In the genomic region with DNA sequence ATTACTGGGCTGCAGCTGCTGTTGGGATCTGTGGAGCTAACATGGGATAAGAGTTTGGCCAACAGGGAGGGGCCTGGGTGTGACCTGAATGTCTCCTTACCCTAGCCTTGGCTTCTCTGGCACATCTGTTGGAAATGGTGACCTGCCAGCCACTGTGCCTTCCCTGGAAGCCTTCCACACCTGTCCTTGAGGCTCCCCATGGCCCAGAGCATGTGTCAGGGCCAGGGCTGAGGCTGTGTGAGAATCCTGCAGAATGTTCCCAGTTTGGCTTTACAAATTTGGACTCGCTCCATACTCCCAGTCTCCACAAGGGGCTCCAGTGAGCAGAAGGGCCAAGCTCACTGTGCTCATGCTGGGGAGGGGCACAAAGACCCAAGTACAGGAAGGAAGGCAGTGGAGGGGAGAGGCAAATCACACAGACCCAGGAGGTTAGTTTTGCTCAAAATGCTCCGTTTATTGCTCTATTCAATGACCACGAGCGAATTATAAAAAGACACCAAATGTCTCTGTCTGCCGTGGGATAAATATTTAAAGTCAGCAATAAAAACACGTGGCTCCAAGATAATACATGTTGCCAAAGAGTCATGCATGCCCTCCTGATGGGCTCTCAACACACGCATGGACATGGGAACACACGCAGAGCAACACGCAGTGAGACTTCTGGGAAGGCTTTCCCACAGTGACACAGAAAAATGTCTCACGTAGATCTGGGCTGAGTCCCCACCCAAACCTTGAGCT, we compare ENCODE assay signal across 8 cellular contexts. TPM values are rescaled to one million over a fixed set of nuclear protein-coding genes. Genes with fewer than 3 reads are reported as not detected.
DNase-seq lines count a peak whose midpoint lies in the region; ATAC-seq and TF ChIP-seq lines count a peak whose summit lies in the region.

No MANE protein-coding gene starts in this region.

- WGBS in iPS DF 6.9 (ENCODE audit: insufficient coverage, insufficient read length): no CpG with 5 or more reads among the region's 10 CpGs

- in situ Hi-C loops in HAP-1 (cut with MboI; ENCODE audit: low sequenced_read_pairs) (loop anchor here (25.0 kb wide), 1 partner anchor 190 kb away; a partner anchor contains a TSS), SK-MEL-5 (cut with HindIII; ENCODE audit: low pct_unique_long_range_greater_than_20kb, low sequenced_read_pairs) (no loop called here)

- H3K27ac ChIP-seq in ascending aorta (no peak overlapping the region), iPS DF 6.9 (ENCODE audit: low read length) (no peak overlapping the region)

- ATAC-seq in HG03571 (IDR thresholded peaks at IDR 0.05; ENCODE audit: unreplicated experiment) (no peak), HG03025 (IDR thresholded peaks at IDR 0.05; ENCODE audit: low FRiP score, unreplicated experiment) (no peak)

- intact Hi-C loops in ascending aorta (cut with DNase I): loop anchor here (10.0 kb wide), 1 partner anchor 713 kb away; a partner anchor contains a TSS

- H3K9me3 ChIP-seq in HAP-1 (no peaks in the 10 kb centered on the region), ascending aorta (no peaks in the 10 kb centered on the region), iPS DF 6.9 (ENCODE audit: control insufficient read depth, insufficient read depth, low read length) (no peaks in the 10 kb centered on the region)

- H3K36me3 ChIP-seq in HAP-1 (replicated peaks) (no peaks in the 10 kb centered on the region), ascending aorta (no peaks in the 10 kb centered on the region), iPS DF 6.9 (ENCODE audit: control insufficient read depth, insufficient read depth, low read length) (no peaks in the 10 kb centered on the region)

- DNase-seq in EL (peak; percentile 31), HAP-1 (ENCODE audit: low spot score in 2 of 2) (peak; percentile 22 to 75), SK-MEL-5 (ENCODE audit: low read depth, low spot score) (peak; percentile 77), ascending aorta (ENCODE audit: low spot score in 2 of 2) (no peak), iPS DF 6.9 (ENCODE audit: low read depth, low spot score) (peak; percentile 75)
- DNase-seq in stimulated activated CD4-positive, alpha-beta T cell treated with anti-CD3 and anti-CD28 coated beads, Interleukin-4, amount 100 ng/mL, for 24 hours: peak; percentile 58

- H3K4me3 ChIP-seq in HAP-1 (no peak overlapping the region), ascending aorta (no peak overlapping the region), iPS DF 6.9 (ENCODE audit: low read length) (no peak overlapping the region)

- H3K27me3 ChIP-seq in HAP-1 (ENCODE audit: low read depth) (no peaks in the 10 kb centered on the region), ascending aorta (no peaks in the 10 kb centered on the region), iPS DF 6.9 (ENCODE audit: control insufficient read depth, insufficient read depth, low read length) (no peaks in the 10 kb centered on the region)

- TF ChIP-seq CTCF in ascending aorta (IDR thresholded peaks at IDR 0.05): peak; percentile 14 to 73 (median 72)

- H3K4me1 ChIP-seq in HAP-1: no peaks in the 10 kb centered on the region
- H3K4me1 ChIP-seq in ascending aorta: no peaks in the 10 kb centered on the region
- H3K4me1 ChIP-seq in iPS DF 6.9 (ENCODE audit: control insufficient read depth, insufficient read depth, low read length): peaks cover 4% of the 10 kb centered on the region; the same call in 1 of the 2 replicates

RNA-seq across cellular contexts. Expression of a gene that starts 1.7 kb away (rescaled TPM):
- total RNA-seq in SK-MEL-5 (2014; rRNA removed; shearing (Covaris generic)): not detected in 2 replicates
- polyA plus RNA-seq in SK-MEL-5 (2015; cell fraction: cytosol; rRNA removed): not detected in 2 replicates
- not detected in 2 replicates for polyA plus RNA-seq in SK-MEL-5 (2015; cell fraction: nucleus; rRNA removed)
- not detected for total RNA-seq in ascending aorta

RNA-seq across cellular contexts. Expression of a gene that starts 29.1 kb away (rescaled TPM):
- total RNA-seq in SK-MEL-5 (2014; rRNA removed; shearing (Covaris generic)): 5.0 and 5.3 TPM in 2 replicates
- polyA plus RNA-seq in SK-MEL-5 (2015; cell fraction: cytosol; rRNA removed): 5.2 and 5.3 TPM in 2 replicates
- 2.2 and 2.3 TPM in 2 replicates for polyA plus RNA-seq in SK-MEL-5 (2015; cell fraction: nucleus; rRNA removed)
- 4.8 TPM for total RNA-seq in ascending aorta

Comparison
In these comparisons a context has a peak if more than half of its experiments do, and no peak if none do; other contexts are left out.
1. DNase-seq: peak in EL (single experiment), HAP-1 (2 of 2), SK-MEL-5 (single experiment), iPS DF 6.9 (single experiment) and stimulated activated CD4-positive, alpha-beta T cell treated with anti-CD3 and anti-CD28 coated beads, Interleukin-4, amount 100 ng/mL, for 24 hours (single experiment); none in ascending aorta (0 of 2).